In genomic region chr16:71894921-71895678, GRCh38 we compare ENCODE assay signal across 1 cellular context.
TF ChIP-seq lines count a peak whose summit lies in the region.

IST1 (plus strand) TSS chr16:71895531; CDS start chr16:71915641, 20,110 bp downstream.

TF ChIP-seq in GM12878, 131 proteins besides CTCF, POLR2A, EP300 and RAD21 (continued from another document):
- TF ChIP-seq SKIL (IDR thresholded peaks at IDR 0.05; ENCODE audit: low read depth, poor library complexity, severe bottlenecking): peak; percentile 50
- TF ChIP-seq MEF2B (IDR thresholded peaks at IDR 0.05; ENCODE audit: partially characterized antibody, poor library complexity, severe bottlenecking): no peak
- TF ChIP-seq SMAD5 (IDR thresholded peaks at IDR 0.05; ENCODE audit: low read depth): peak; percentile 85
- TF ChIP-seq RB1 (IDR thresholded peaks at IDR 0.05; ENCODE audit: borderline replicate concordance): peak; percentile 86; the same call in 1 of the 2 replicates
- TF ChIP-seq PAX5 (IDR thresholded peaks at IDR 0.05; ENCODE audit: borderline replicate concordance, low read depth, low read length): peak; percentile 20; the same call in 1 of the 2 replicates
- peak; percentile 88 to 94 for TF ChIP-seq IKZF2 (IDR thresholded peaks at IDR 0.05)
- TF ChIP-seq ZBTB11 (CRISPR knock-in tag; IDR thresholded peaks at IDR 0.05): no peak
- TF ChIP-seq PML (IDR thresholded peaks at IDR 0.05; ENCODE audit: low read length): peak; percentile 58
- peak; percentile 94 for TF ChIP-seq POLR2AphosphoS5 (IDR thresholded peaks at IDR 0.05; ENCODE audit: low read length)
- TF ChIP-seq ETV6 (conservative IDR thresholded peaks at IDR 0.05 in 1 of 2, IDR thresholded peaks at IDR 0.05 in 1 of 2; ENCODE audit: borderline replicate concordance in 1 of 2, low read depth in 1 of 2): peak in 1 of 2 experiments; percentile 62; a peak in 2 of 4 replicates
- TF ChIP-seq CBX5 (IDR thresholded peaks at IDR 0.05; ENCODE audit: low read depth): peak; percentile 80
- TF ChIP-seq CHD2 (IDR thresholded peaks at IDR 0.05; ENCODE audit: borderline replicate concordance, low read depth, low read length): peak; percentile 97
- peak; percentile 32 for TF ChIP-seq SIX5 (IDR thresholded peaks at IDR 0.05; ENCODE audit: low read depth, low read length, severe bottlenecking)
- peak; percentile 87 for TF ChIP-seq CREM (IDR thresholded peaks at IDR 0.05; ENCODE audit: low read depth)
- TF ChIP-seq CHD1 (IDR thresholded peaks at IDR 0.05; ENCODE audit: low read depth, low read length): peak; percentile 42
- TF ChIP-seq SUPT20H (IDR thresholded peaks at IDR 0.05; ENCODE audit: borderline replicate concordance, control insufficient read depth, low read depth, low read length): no peak
- TF ChIP-seq FOS (IDR thresholded peaks at IDR 0.05; ENCODE audit: borderline replicate concordance, extremely low read depth, insufficient read length): no peak
- TF ChIP-seq ATF7 (IDR thresholded peaks at IDR 0.05; ENCODE audit: low read depth): no peak
- peak; percentile 36; the same call in 1 of the 2 replicates for TF ChIP-seq RUNX3 (IDR thresholded peaks at IDR 0.05; ENCODE audit: low read length)
- 0 out of 2 replicates have a peak, but pooled peaks have one; percentile 60 for TF ChIP-seq ZSCAN29 (IDR thresholded peaks at IDR 0.05)
- 0 out of 2 replicates have a peak, but pooled peaks have one; percentile 40 for TF ChIP-seq ELK1 (IDR thresholded peaks at IDR 0.05; ENCODE audit: low read depth, low read length)
- TF ChIP-seq TARDBP (IDR thresholded peaks at IDR 0.05; ENCODE audit: borderline replicate concordance): peak; percentile 86; the same call in 1 of the 2 replicates
- TF ChIP-seq BHLHE40 (IDR thresholded peaks at IDR 0.05; ENCODE audit: borderline replicate concordance in 1 of 2, low read depth in 2 of 2, low read length in 1 of 2): peak; percentile 81 to 93
- peak; percentile 98 for TF ChIP-seq GATAD2B (conservative IDR thresholded peaks at IDR 0.05; ENCODE audit: low read depth)
- TF ChIP-seq MEF2A (IDR thresholded peaks at IDR 0.05; ENCODE audit: insufficient read depth, low read depth, low read length): 0 out of 2 replicates have a peak, but pooled peaks have one; percentile 52
- peak; percentile 89 for TF ChIP-seq EED (IDR thresholded peaks at IDR 0.05; ENCODE audit: low read depth)
- TF ChIP-seq FOXK2 (IDR thresholded peaks at IDR 0.05): peak; percentile 84
- peak; percentile 38; the same call in 1 of the 2 replicates for TF ChIP-seq RFX5 (IDR thresholded peaks at IDR 0.05; ENCODE audit: low read depth, low read length)
- peak; percentile 75 for TF ChIP-seq POLR2AphosphoS2 (IDR thresholded peaks at IDR 0.05; ENCODE audit: low read depth, low read length)
- peak; percentile 74 for TF ChIP-seq RELB (IDR thresholded peaks at IDR 0.05; ENCODE audit: low read depth)
- TF ChIP-seq PBX3 (IDR thresholded peaks at IDR 0.05; ENCODE audit: insufficient replicate concordance, low read depth, low read length): peak; percentile 56
- peak; percentile 88 for TF ChIP-seq CREB1 (IDR thresholded peaks at IDR 0.05; ENCODE audit: low read depth)
- no peak for TF ChIP-seq SMC3 (IDR thresholded peaks at IDR 0.05; ENCODE audit: borderline replicate concordance, low read length)
- TF ChIP-seq STAT1 (conservative IDR thresholded peaks at IDR 0.05): peak; percentile 15; the same call in 1 of the 2 replicates
- TF ChIP-seq ZBED1 (IDR thresholded peaks at IDR 0.05; ENCODE audit: borderline replicate concordance): peak; percentile 78
- TF ChIP-seq ZBTB40 (IDR thresholded peaks at IDR 0.05; ENCODE audit: borderline replicate concordance): peak; percentile 49
- TF ChIP-seq PRDM15 (CRISPR knock-in tag; IDR thresholded peaks at IDR 0.05): no peak
- 0 out of 2 replicates have a peak, but pooled peaks have one; percentile 31 for TF ChIP-seq ASH2L (IDR thresholded peaks at IDR 0.05; ENCODE audit: borderline replicate concordance, low read depth)
- TF ChIP-seq TCF3 (IDR thresholded peaks at IDR 0.05; ENCODE audit: borderline replicate concordance, insufficient read depth, low read depth, low read length): peak; percentile 65; the same call in 1 of the 2 replicates
